In genomic region chr6:163414367-163415175, GRCh38 we compare ENCODE assay signal across 8 cellular contexts. TPM values are rescaled to one million over a fixed set of nuclear protein-coding genes. Genes with fewer than 3 reads are reported as not detected.
DNase-seq lines count a peak whose midpoint lies in the region; ATAC-seq, FAIRE-seq and TF ChIP-seq lines count a peak whose summit lies in the region.

Gene QKI, plus strand, starts transcription at chr6:163414718. Its CDS starts 476 bp downstream, at chr6:163415194.

- intact Hi-C loops in T-helper 1 cell treated with Interleukin-12 subunit alpha and Interleukin-12 subunit beta and Interleukin-4 antibody, amounts not matched to agents 30 ng/mL and 1 ng/mL, for 36 hours (cut with micrococcal nuclease) = loop anchor here (1.0 to 10.0 kb wide), 4 partner anchors 507 to 1210 kb away; partner anchors contain the start of genes PACRG and PRKN

- no peaks in the 10 kb centered on the region for H3K27me3 ChIP-seq in DND-41 (ENCODE audit: insufficient read depth, low read length, poor library complexity)
- H3K27me3 ChIP-seq in right atrium auricular region = no peaks in the 10 kb centered on the region

- H3K27me3 Mint-ChIP-seq in IgD-negative memory B cell = no peaks in the 10 kb centered on the region

- peak within 1 kb of the TSS; percentile 75 for H3K4me2 ChIP-seq in DND-41 (ENCODE audit: insufficient read depth, low read length)

- peak within 1 kb of the TSS; percentile 94 to 97 (median 96) for H3K4me3 Mint-ChIP-seq in IgD-negative memory B cell

- H3K4me1 Mint-ChIP-seq in IgD-negative memory B cell = peaks cover 21 to 52% (median 29%) of the 10 kb centered on the region in 3 donors

- peak within 1 kb of the TSS; percentile 65 for H2AFZ ChIP-seq in DND-41 (ENCODE audit: low read depth, low read length)

- DNase-seq in DND-41 (peak; percentile 81), amniotic epithelial cell (ENCODE audit: low read depth) (peak; percentile 66), right atrium auricular region (ENCODE audit: low spot score) (no peak), putamen (ENCODE audit: low spot score) (peak; percentile 94), urothelium cell line (ENCODE audit: low spot score) (peak; percentile 83)

- peaks cover 45% of the 10 kb centered on the region for H3K79me2 ChIP-seq in DND-41 (ENCODE audit: insufficient read depth, low read length)

- H3K9ac ChIP-seq in DND-41 (ENCODE audit: low read depth, low read length) = peak within 1 kb of the TSS; percentile 77

- H3K36me3 ChIP-seq in DND-41 (ENCODE audit: insufficient read depth, low read length) = no peaks in the 10 kb centered on the region; the same call in 1 of the 2 replicates
- H3K36me3 ChIP-seq in right atrium auricular region = no peaks in the 10 kb centered on the region

- peak; percentile 86 for FAIRE-seq in urothelium cell line (lab: Jason Lieb, UNC)

- ATAC-seq in DND-41 (ENCODE audit: insufficient read depth, low read depth) (peak; percentile 78), GM21515 (IDR thresholded peaks at IDR 0.05; ENCODE audit: unreplicated experiment) (peak; percentile 30)

- H4K20me1 ChIP-seq in DND-41 (ENCODE audit: insufficient read depth, low read length) = peaks cover 17% of the 10 kb centered on the region; the same call in 1 of the 2 replicates

- H3K4me1 ChIP-seq in DND-41 (ENCODE audit: insufficient read depth, low read length) = peaks cover 23% of the 10 kb centered on the region
- H3K4me1 ChIP-seq in right atrium auricular region = peaks cover 0 to 17% of the 10 kb centered on the region in 2 donors

- H3K27ac ChIP-seq in DND-41 (ENCODE audit: low read length) (peak within 1 kb of the TSS; percentile 85), right atrium auricular region (peak within 1 kb of the TSS; percentile 100)

- H3K27ac Mint-ChIP-seq in IgD-negative memory B cell = peak within 1 kb of the TSS; percentile 95 to 99 (median 98)

- H3K9me3 Mint-ChIP-seq in IgD-negative memory B cell = no peaks in the 10 kb centered on the region

- peak within 1 kb of the TSS; percentile 66 to 72; a peak in 3 of 4 replicates for H3K4me3 ChIP-seq in DND-41 (ENCODE audit: low read depth in 1 of 2, low read length in 2 of 2)
- H3K4me3 ChIP-seq in right atrium auricular region = peak within 1 kb of the TSS; percentile 93 to 98

- H3K9me3 ChIP-seq in DND-41 (ENCODE audit: insufficient read depth, low read length, severe bottlenecking) (no peaks in the 10 kb centered on the region), right atrium auricular region (no peaks in the 10 kb centered on the region)

- no peaks in the 10 kb centered on the region for H3K36me3 Mint-ChIP-seq in IgD-negative memory B cell

- TF ChIP-seq CTCF in DND-41 (IDR thresholded peaks at IDR 0.05; ENCODE audit: borderline replicate concordance, extremely low read depth, low read length, poor library complexity, severe bottlenecking) (no peak), right atrium auricular region (IDR thresholded peaks at IDR 0.05) (no peak)

RNA-seq across cellular contexts. Expression of gene QKI, which starts in this region (rescaled TPM):
- 9.3 TPM for polyA plus RNA-seq in IgD-negative memory B cell
- 65.4 and 72.1 TPM in 2 replicates for total RNA-seq in T-helper 1 cell treated with Interleukin-12 subunit alpha and Interleukin-12 subunit beta and Interleukin-4 antibody, amounts not matched to agents 30 ng/mL and 1 ng/mL, for 36 hours
- 100 to 1,000 TPM; 366 to 434 TPM for total RNA-seq in right atrium auricular region
